ENCODE assay signal across 27 cellular contexts in genomic region chr4:7196283-7196651, GRCh38. TPM values are rescaled to one million over a fixed set of nuclear protein-coding genes. Genes with fewer than 3 reads are reported as not detected.
DNase-seq lines count a peak whose midpoint lies in the region; ATAC-seq, FAIRE-seq and TF ChIP-seq lines count a peak whose summit lies in the region.
"Had no signal": no experiment of that assay in that cellular context is flagged by ENCODE, and none has a peak within 500 bp of the region (broad histone marks: within the 10 kb centered on the region; RNA-seq: fewer than 3 reads in every experiment).

No MANE protein-coding gene starts in this region.

- H3K4me1 Mint-ChIP-seq in natural killer cell treated with Interleukin-12 subunit alpha and Interleukin-12 subunit beta and Interleukin-15 and Interleukin-18, amount 100 ng/mL, for 72 hours (ENCODE audit: low read depth in 2 of 2), result no peaks in the 10 kb centered on the region
- no peaks in the 10 kb centered on the region for H3K4me1 Mint-ChIP-seq in natural killer cell
- peaks cover 49% of the 10 kb centered on the region for H3K4me1 Mint-ChIP-seq in astrocyte (ENCODE audit: low read depth, unreplicated experiment)
- H3K4me1 Mint-ChIP-seq in activated naive CD4-positive, alpha-beta T cell treated with anti-CD3 and anti-CD28 coated beads, Interleukin-2, amount 10 ng/mL, durations not matched to agents 7 days and 5 days, result no peaks in the 10 kb centered on the region
- H3K4me1 Mint-ChIP-seq: activated CD8-positive, alpha-beta memory T cell treated with anti-CD3 and anti-CD28 coated beads, Interleukin-2, amount 10 ng/mL, durations not matched to agents 7 days and 5 days had no signal

- H3K4me3 Mint-ChIP-seq in natural killer cell treated with Interleukin-12 subunit alpha and Interleukin-12 subunit beta and Interleukin-15 and Interleukin-18, amount 100 ng/mL, for 72 hours, result no peak overlapping the region
- H3K4me3 Mint-ChIP-seq in natural killer cell (no peak overlapping the region), astrocyte (ENCODE audit: unreplicated experiment) (no peak overlapping the region)
- no peak overlapping the region for H3K4me3 Mint-ChIP-seq in activated naive CD4-positive, alpha-beta T cell treated with anti-CD3 and anti-CD28 coated beads, Interleukin-2, amount 10 ng/mL, durations not matched to agents 7 days and 5 days
- H3K4me3 Mint-ChIP-seq: activated CD8-positive, alpha-beta memory T cell treated with anti-CD3 and anti-CD28 coated beads, Interleukin-2, amount 10 ng/mL, durations not matched to agents 7 days and 5 days; activated naive CD8-positive, alpha-beta T cell; nephron progenitor cell; T-helper 1 cell treated with Interleukin-12 subunit alpha and Interleukin-12 subunit beta and Interleukin-4 antibody, amounts not matched to agents 30 μg/mL and 1 μg/mL, for 36 hours had no signal

- no peak for FAIRE-seq in astrocyte (lab: Jason Lieb, UNC)
- FAIRE-seq in HepG2 (lab: Jason Lieb, UNC), result no peak
- FAIRE-seq: colon, H1, RCC 7860 had no signal

- H3K9me3 ChIP-seq in astrocyte (ENCODE audit: insufficient read depth, low read depth, low read length), result no peaks in the 10 kb centered on the region
- no peaks in the 10 kb centered on the region for H3K9me3 ChIP-seq in HepG2 (ENCODE audit: low read length)
- no peaks in the 10 kb centered on the region for H3K9me3 ChIP-seq in upper lobe of right lung
- no peaks in the 10 kb centered on the region for H3K9me3 ChIP-seq in ascending aorta
- H3K9me3 ChIP-seq: heart left ventricle, vagina had no signal

- H3K36me3 ChIP-seq in astrocyte (ENCODE audit: insufficient read depth, low read length) (no peaks in the 10 kb centered on the region), HepG2 (replicated peaks in 1 of 2; ENCODE audit: control insufficient read depth in 1 of 2, insufficient read depth in 2 of 2, low read length in 2 of 2) (no peaks in the 10 kb centered on the region), upper lobe of right lung (no peaks in the 10 kb centered on the region), ascending aorta (no peaks in the 10 kb centered on the region)
- H3K36me3 ChIP-seq: heart left ventricle, vagina had no signal

- no TSS peak for BruUV-seq in HepG2 (replicated peaks; lab: Mats Ljungman, UMichigan)

- peak; percentile 5 for DNase-seq in natural killer cell treated with Interleukin-12 subunit alpha and Interleukin-12 subunit beta and Interleukin-15 and Interleukin-18, amount 100 ng/mL, for 72 hours (ENCODE audit: low spot score)
- DNase-seq in natural killer cell (no peak), astrocyte (ENCODE audit: low read depth) (no peak), HepG2 (ENCODE audit: low spot score) (no peak), upper lobe of right lung (peak; percentile 40), ascending aorta (ENCODE audit: low spot score in 2 of 2) (no peak), amniotic stem cell (lab: John Stamatoyannopoulos, UW) (no peak)
- no peak for DNase-seq in activated naive CD4-positive, alpha-beta T cell treated with anti-CD3 and anti-CD28 coated beads, Interleukin-2, amount 10 ng/mL, durations not matched to agents 7 days and 5 days
- DNase-seq: ACHN; activated CD4-positive, alpha-beta T cell treated with anti-CD3 and anti-CD28 coated beads for 48 hours; activated CD8-positive, alpha-beta memory T cell treated with anti-CD3 and anti-CD28 coated beads, Interleukin-2, amount 10 ng/mL, durations not matched to agents 7 days and 5 days; IMR-90; midbrain; NCI-H1436 treated with DMSO at 0.1 percent for 48 hours; NCI-H345; nephron progenitor cell; NK-92 treated with Interleukin-12 subunit alpha and Interleukin-12 subunit beta, amount 100 ng/mL, for 24 hours had no signal

- H3K36me3 Mint-ChIP-seq in natural killer cell treated with Interleukin-12 subunit alpha and Interleukin-12 subunit beta and Interleukin-15 and Interleukin-18, amount 100 ng/mL, for 72 hours, result no peaks in the 10 kb centered on the region
- no peaks in the 10 kb centered on the region for H3K36me3 Mint-ChIP-seq in natural killer cell
- peaks cover 5% of the 10 kb centered on the region for H3K36me3 Mint-ChIP-seq in astrocyte (ENCODE audit: low read depth, unreplicated experiment)
- no peaks in the 10 kb centered on the region for H3K36me3 Mint-ChIP-seq in activated naive CD4-positive, alpha-beta T cell treated with anti-CD3 and anti-CD28 coated beads, Interleukin-2, amount 10 ng/mL, durations not matched to agents 7 days and 5 days
- H3K36me3 Mint-ChIP-seq: activated CD8-positive, alpha-beta memory T cell treated with anti-CD3 and anti-CD28 coated beads, Interleukin-2, amount 10 ng/mL, durations not matched to agents 7 days and 5 days; activated naive CD8-positive, alpha-beta T cell had no signal

- H3K27me3 ChIP-seq in astrocyte (ENCODE audit: insufficient read depth, low read length), result no peaks in the 10 kb centered on the region
- peaks cover 7 to 86% of the 10 kb centered on the region in 2 experiments; a peak in 4 of 5 replicates for H3K27me3 ChIP-seq in HepG2 (ENCODE audit: control insufficient read depth in 1 of 2, insufficient read depth in 2 of 2, low read length in 2 of 2)
- H3K27me3 ChIP-seq in upper lobe of right lung, result peaks cover 26% of the 10 kb centered on the region
- peaks cover 23% of the 10 kb centered on the region for H3K27me3 ChIP-seq in ascending aorta
- H3K27me3 ChIP-seq: vagina had no signal

- TF ChIP-seq EP300 in HepG2 (IDR thresholded peaks at IDR 0.05; ENCODE audit: low read depth in 2 of 2, low read length in 2 of 2), result no peak
- no peak for TF ChIP-seq EP300 in HepG2 (CRISPR knock-in tag; IDR thresholded peaks at IDR 0.05; ENCODE audit: borderline replicate concordance)

- H3K4me2 ChIP-seq in astrocyte (ENCODE audit: low read length) (peak overlapping the region; percentile 98), HepG2 (ENCODE audit: low read depth, low read length) (no peak overlapping the region)

- H3K9ac ChIP-seq in astrocyte (ENCODE audit: low read length) (no peak overlapping the region), HepG2 (ENCODE audit: insufficient read depth, low read depth, low read length) (no peak overlapping the region)

- no peaks in the 10 kb centered on the region for H3K9me3 Mint-ChIP-seq in natural killer cell treated with Interleukin-12 subunit alpha and Interleukin-12 subunit beta and Interleukin-15 and Interleukin-18, amount 100 ng/mL, for 72 hours
- H3K9me3 Mint-ChIP-seq in natural killer cell, result no peaks in the 10 kb centered on the region
- H3K9me3 Mint-ChIP-seq in astrocyte (ENCODE audit: unreplicated experiment), result peaks cover 2% of the 10 kb centered on the region
- no peaks in the 10 kb centered on the region for H3K9me3 Mint-ChIP-seq in activated naive CD4-positive, alpha-beta T cell treated with anti-CD3 and anti-CD28 coated beads, Interleukin-2, amount 10 ng/mL, durations not matched to agents 7 days and 5 days
- H3K9me3 Mint-ChIP-seq: nephron progenitor cell; T-helper 1 cell treated with Interleukin-12 subunit alpha and Interleukin-12 subunit beta and Interleukin-4 antibody, amounts not matched to agents 30 μg/mL and 1 μg/mL, for 36 hours had no signal

- in situ Hi-C loops in HepG2 (cut with HindIII; ENCODE audit: extremely low pct_ligation_motif_present, low pct_unique_long_range_greater_than_20kb), result loop anchor here (10.0 kb wide), 1 partner anchor 529 kb away; no protein-coding TSS in a partner anchor

- H3K79me2 ChIP-seq in astrocyte (ENCODE audit: insufficient read depth, low read length) (peaks cover 56% of the 10 kb centered on the region), HepG2 (ENCODE audit: insufficient read depth, low read length) (no peaks in the 10 kb centered on the region)

- CTCF ChIA-PET in HepG2 (lab: Yijun Ruan, JAX; ENCODE audit: low intra/inter-chr PET ratio, low total read pairs), result no interaction called here
- CTCF ChIA-PET in activated naive CD4-positive, alpha-beta T cell treated with anti-CD3 and anti-CD28 coated beads, Interleukin-2, amount 10 ng/mL, durations not matched to agents 7 days and 5 days (lab: Charles Lee), result no interaction called here

- POLR2A ChIA-PET in HepG2 (lab: Yijun Ruan, JAX), result no interaction called here

- H3K4me1 ChIP-seq in astrocyte (ENCODE audit: insufficient read depth, low read length), result peaks cover 49% of the 10 kb centered on the region
- no peaks in the 10 kb centered on the region for H3K4me1 ChIP-seq in HepG2 (ENCODE audit: insufficient read depth, low read length)
- H3K4me1 ChIP-seq in upper lobe of right lung, result peaks cover 4% of the 10 kb centered on the region
- peaks cover 6 to 12% of the 10 kb centered on the region in 2 donors for H3K4me1 ChIP-seq in ascending aorta

- peaks cover 26% of the 10 kb centered on the region for H4K20me1 ChIP-seq in astrocyte (ENCODE audit: insufficient read depth, low read length)
- H4K20me1 ChIP-seq in HepG2 (ENCODE audit: insufficient read depth, low read length), result 0 out of 2 replicates have a peak, but pooled peaks cover 2% of the 10 kb centered on the region

- TF ChIP-seq RAD21 in HepG2 (CRISPR knock-in tag; IDR thresholded peaks at IDR 0.05), result no peak

- H3K27me3 Mint-ChIP-seq in natural killer cell treated with Interleukin-12 subunit alpha and Interleukin-12 subunit beta and Interleukin-15 and Interleukin-18, amount 100 ng/mL, for 72 hours, result peaks cover 31 to 33% of the 10 kb centered on the region in 2 donors
- H3K27me3 Mint-ChIP-seq in natural killer cell (ENCODE audit: low read depth in 2 of 2), result peaks cover 41 to 46% of the 10 kb centered on the region in 2 donors
- peaks cover 7% of the 10 kb centered on the region for H3K27me3 Mint-ChIP-seq in astrocyte (ENCODE audit: low read depth, unreplicated experiment)
- peaks cover 75% of the 10 kb centered on the region for H3K27me3 Mint-ChIP-seq in activated naive CD4-positive, alpha-beta T cell treated with anti-CD3 and anti-CD28 coated beads, Interleukin-2, amount 10 ng/mL, durations not matched to agents 7 days and 5 days

- H3K4me3 ChIP-seq in astrocyte (ENCODE audit: insufficient read depth, low read depth, low read length) (no peak overlapping the region), HepG2 (replicated peaks in 1 of 3; ENCODE audit: insufficient read depth in 1 of 3, low read depth in 2 of 3, low read length in 3 of 3) (no peak overlapping the region), upper lobe of right lung (no peak overlapping the region), ascending aorta (no peak overlapping the region)
- H3K4me3 ChIP-seq: heart left ventricle, vagina had no signal

- no peak overlapping the region for H3K27ac Mint-ChIP-seq in natural killer cell treated with Interleukin-12 subunit alpha and Interleukin-12 subunit beta and Interleukin-15 and Interleukin-18, amount 100 ng/mL, for 72 hours
- H3K27ac Mint-ChIP-seq in natural killer cell (no peak overlapping the region), astrocyte (ENCODE audit: unreplicated experiment) (no peak overlapping the region)
- H3K27ac Mint-ChIP-seq in activated naive CD4-positive, alpha-beta T cell treated with anti-CD3 and anti-CD28 coated beads, Interleukin-2, amount 10 ng/mL, durations not matched to agents 7 days and 5 days, result no peak overlapping the region
- H3K27ac Mint-ChIP-seq: activated CD8-positive, alpha-beta memory T cell treated with anti-CD3 and anti-CD28 coated beads, Interleukin-2, amount 10 ng/mL, durations not matched to agents 7 days and 5 days; activated naive CD8-positive, alpha-beta T cell; nephron progenitor cell; T-helper 1 cell treated with Interleukin-12 subunit alpha and Interleukin-12 subunit beta and Interleukin-4 antibody, amounts not matched to agents 30 μg/mL and 1 μg/mL, for 36 hours had no signal

- TF ChIP-seq POLR2A in HepG2 (IDR thresholded peaks at IDR 0.05; ENCODE audit: insufficient read depth in 1 of 2, low read depth in 2 of 2, low read length in 2 of 2), result no peak

- H3K27ac ChIP-seq in astrocyte (ENCODE audit: low read depth, low read length) (no peak overlapping the region), HepG2 (ENCODE audit: extremely low read length, insufficient read depth, low read length) (no peak overlapping the region), upper lobe of right lung (no peak overlapping the region), ascending aorta (no peak overlapping the region)
- H3K27ac ChIP-seq: C4-2B, heart left ventricle, vagina had no signal

- no peak overlapping the region for H2AFZ ChIP-seq in astrocyte (ENCODE audit: low read depth, low read length)
- H2AFZ ChIP-seq in HepG2 (ENCODE audit: low read length), result no peak overlapping the region

- intact Hi-C loops in natural killer cell (cut with micrococcal nuclease), result loop anchor here (10.0 kb wide), 1 partner anchor 789 kb away; no protein-coding TSS in a partner anchor
- intact Hi-C loops in HepG2 (cut with micrococcal nuclease; ENCODE audit: unreplicated experiment), result loop anchor here (10.0 kb wide), 1 partner anchor 139 kb away; no protein-coding TSS in a partner anchor
- intact Hi-C loops in upper lobe of right lung (cut with DNase I), result loop anchor here (10.0 kb wide), 1 partner anchor 509 kb away; no protein-coding TSS in a partner anchor
- intact Hi-C loops in ascending aorta (cut with DNase I), result no loop called here

- TF ChIP-seq CTCF in natural killer cell (IDR thresholded peaks at IDR 0.05), result no peak
- no peak for TF ChIP-seq CTCF in astrocyte (IDR thresholded peaks at IDR 0.05; ENCODE audit: insufficient read depth, low read depth, low read length)
- TF ChIP-seq CTCF in HepG2 (CRISPR knock-in tag; IDR thresholded peaks at IDR 0.05), result no peak
- TF ChIP-seq CTCF in upper lobe of right lung (IDR thresholded peaks at IDR 0.05), result no peak
- TF ChIP-seq CTCF in ascending aorta (IDR thresholded peaks at IDR 0.05), result no peak

- WGBS in HepG2 (ENCODE audit: low lambda C conversion rate), result 8% methylated on average over 4 of the region's 7 CpGs

- ATAC-seq in natural killer cell treated with Interleukin-12 subunit alpha and Interleukin-12 subunit beta and Interleukin-15 and Interleukin-18, amount 100 ng/mL, for 72 hours, result no peak
- ATAC-seq in natural killer cell (no peak), HepG2 (no peak), upper lobe of right lung (no peak)
- ATAC-seq: activated CD8-positive, alpha-beta memory T cell treated with anti-CD3 and anti-CD28 coated beads, Interleukin-2, amount 10 ng/mL, durations not matched to agents 7 days and 5 days; heart left ventricle had no signal

RNA-seq across cellular contexts. Expression of gene SORCS2, which starts 3.9 kb away (rescaled TPM):
- under 1 TPM; 0.17 to 0.21 TPM for total RNA-seq in natural killer cell treated with Interleukin-12 subunit alpha and Interleukin-12 subunit beta and Interleukin-15 and Interleukin-18, amount 100 ng/mL, for 72 hours
- total RNA-seq in natural killer cell, result 1 to 10 TPM; 1.2 to 2.5 (median 1.4) TPM
- 13.8 and 25.7 TPM in 2 replicates for total RNA-seq in astrocyte
- 0.66 and 1.0 TPM in 2 replicates for total RNA-seq in HepG2 (2016; rRNA removed; fragmentation: Illumina TruSeq; extraction: Trizol)
- total RNA-seq in HepG2 (2016; cell fraction: cytosol; rRNA removed; fragmentation: Illumina TruSeq; extraction: Trizol; ENCODE audit: low read depth), result 0.09 and 0.10 TPM in 2 replicates
- 0.46 and 0.71 TPM in 2 replicates for total RNA-seq in HepG2 (2016; cell fraction: insoluble cytoplasmic fraction; rRNA removed; fragmentation: Illumina TruSeq; extraction: Trizol)
- total RNA-seq in HepG2 (2016; cell fraction: membrane; rRNA removed; fragmentation: Illumina TruSeq; extraction: Trizol), result 0.43 and 0.55 TPM in 2 replicates
- 1.9 and 2.0 TPM in 2 replicates for total RNA-seq in HepG2 (2016; cell fraction: nucleus; rRNA removed; fragmentation: Illumina TruSeq; extraction: Trizol)
- 0.82 and 2.6 TPM in 2 replicates for polyA plus RNA-seq in HepG2 (2011; rRNA removed)
- 0.35 and 0.82 TPM in 2 replicates for polyA plus RNA-seq in HepG2 (2011; cell fraction: cytosol; rRNA removed)
- polyA plus RNA-seq in HepG2 (2011; cell fraction: nucleus; rRNA removed), result 10.2 and 19.2 TPM in 2 replicates
- 3.3 and 4.5 TPM in 2 replicates for polyA plus RNA-seq in HepG2 (2012)
- 0.06 and 0.07 TPM in 2 replicates for polyA plus RNA-seq in HepG2 (2016; cell fraction: cytosol; fragmentation: Illumina TruSeq; extraction: Trizol; ENCODE audit: low read depth)
- 0.38 and 1.0 TPM in 2 replicates for polyA plus RNA-seq in HepG2 (2016; cell fraction: insoluble cytoplasmic fraction; fragmentation: Illumina TruSeq; extraction: Trizol; ENCODE audit: low read depth)
- 0.13 and 0.14 TPM in 2 replicates for polyA plus RNA-seq in HepG2 (2016; cell fraction: membrane; fragmentation: Illumina TruSeq; extraction: Trizol; ENCODE audit: low read depth)
- 2.4 and 2.8 TPM in 2 replicates for polyA plus RNA-seq in HepG2 (2016; cell fraction: nucleus; fragmentation: Illumina TruSeq; extraction: Trizol; ENCODE audit: insufficient read depth, low read depth)
- polyA minus RNA-seq in HepG2 (2011; rRNA and poly(A)+ RNA removed; ENCODE audit: low replicate concordance), result 1.1 and 3.6 TPM in 2 replicates
- 0.62 and 0.99 TPM in 2 replicates for polyA minus RNA-seq in HepG2 (2011; cell fraction: cytosol; rRNA and poly(A)+ RNA removed)
- polyA minus RNA-seq in HepG2 (2011; cell fraction: nucleus; rRNA and poly(A)+ RNA removed), result 1.0 and 2.5 TPM in 2 replicates
- 7.2 TPM for total RNA-seq in upper lobe of right lung
- 0.32 TPM for total RNA-seq in ascending aorta
- total RNA-seq: G401, SK-MEL-5 had no signal

Comparison
In these comparisons a context has a peak if more than half of its experiments do, and no peak if none do; other contexts are left out.
1. DNase-seq: peak in natural killer cell treated with Interleukin-12 subunit alpha and Interleukin-12 subunit beta and Interleukin-15 and Interleukin-18, amount 100 ng/mL, for 72 hours (single experiment) and upper lobe of right lung (single experiment); none in natural killer cell (single experiment), astrocyte (single experiment), HepG2 (single experiment), ascending aorta (0 of 2), amniotic stem cell (single experiment) and activated naive CD4-positive, alpha-beta T cell treated with anti-CD3 and anti-CD28 coated beads, Interleukin-2, amount 10 ng/mL, durations not matched to agents 7 days and 5 days (single experiment).